11 cellular contexts compared by ENCODE assay signal in the genomic region with DNA sequence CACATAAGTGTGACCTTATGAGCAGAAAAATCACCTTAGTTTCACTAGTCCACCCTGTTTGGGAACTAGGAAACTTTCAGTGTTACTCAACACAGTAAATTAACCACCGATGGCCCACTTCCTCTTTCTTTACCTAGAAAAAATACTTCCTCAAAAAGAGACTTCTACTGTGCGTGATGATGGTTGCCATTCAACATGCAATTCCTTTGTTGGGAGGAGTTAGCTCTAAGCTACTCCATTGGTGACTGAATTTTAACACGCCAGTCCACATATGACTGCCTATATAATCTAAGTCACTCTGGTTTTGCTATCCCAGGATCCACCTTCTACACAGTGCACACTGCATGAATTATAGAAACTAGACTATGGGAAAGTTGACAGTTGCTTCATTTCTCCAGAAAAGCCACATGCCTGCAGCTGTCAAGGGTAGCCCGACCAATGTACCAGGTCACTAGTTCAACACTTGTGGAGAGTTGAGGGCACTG. TPM values are rescaled to one million over a fixed set of nuclear protein-coding genes. Genes with fewer than 3 reads are reported as not detected.
DNase-seq lines count a peak whose midpoint lies in the region; ATAC-seq and TF ChIP-seq lines count a peak whose summit lies in the region.
"Had no signal": no experiment of that assay in that cellular context is flagged by ENCODE, and none has a peak within 500 bp of the region (broad histone marks: within the 10 kb centered on the region; RNA-seq: fewer than 3 reads in every experiment).

No MANE protein-coding gene starts in this region.

- POLR2A ChIA-PET in MCF 10A (lab: Yijun Ruan, JAX), result no interaction called here

- CTCF ChIA-PET in MCF 10A (lab: Yijun Ruan, JAX), result interaction anchor here (1.3 to 1.7 kb wide), 2 partner anchors 9 to 13 kb away, joined by 4 read pairs; no protein-coding TSS in a partner anchor

- H3K36me3 Mint-ChIP-seq in naive B cell (no peaks in the 10 kb centered on the region), MCF 10A (ENCODE audit: insufficient read depth, unreplicated experiment) (no peaks in the 10 kb centered on the region)
- H3K36me3 Mint-ChIP-seq: IgD-negative memory B cell had no signal

- no peak for TF ChIP-seq CTCF in MCF 10A (IDR thresholded peaks at IDR 0.05; ENCODE audit: unreplicated experiment)

- H3K27ac Mint-ChIP-seq in naive B cell (peak overlapping the region in 2 of 6 donors; percentile 47 to 66), MCF 10A (ENCODE audit: low read depth, unreplicated experiment) (no peak overlapping the region)
- H3K27ac Mint-ChIP-seq: IgD-negative memory B cell had no signal

- DNase-seq in naive B cell, result peak; percentile 54
- no peak for DNase-seq in COLO829 (ENCODE audit: low spot score)
- DNase-seq in activated CD4-positive, CD25-positive, alpha-beta regulatory T cell treated with anti-CD3 and anti-CD28 coated beads, Interleukin-2, amount 50 U/mL, for 72 hours, result no peak
- no peak for DNase-seq in MCF 10A (ENCODE audit: unreplicated experiment)
- no peak for DNase-seq in NCI-H526 (lab: John Stamatoyannopoulos, UW)

- no TSS peak for BruUV-seq in MCF 10A (replicated peaks; lab: Mats Ljungman, UMichigan)

- peaks cover 0 to 5% (median 3%) of the 10 kb centered on the region in 7 donors for H3K9me3 Mint-ChIP-seq in naive B cell
- no peaks in the 10 kb centered on the region for H3K9me3 Mint-ChIP-seq in MCF 10A (ENCODE audit: unreplicated experiment)

- H3K4me1 Mint-ChIP-seq in naive B cell, result peaks cover 11 to 20% (median 16%) of the 10 kb centered on the region in 3 donors
- H3K4me1 Mint-ChIP-seq in MCF 10A (ENCODE audit: insufficient read depth, unreplicated experiment), result no peaks in the 10 kb centered on the region
- H3K4me1 Mint-ChIP-seq: IgD-negative memory B cell had no signal

- ATAC-seq in GM18873 (IDR thresholded peaks at IDR 0.05; ENCODE audit: low FRiP score, unreplicated experiment) (peak; percentile 92), HG02610 (IDR thresholded peaks at IDR 0.05; ENCODE audit: unreplicated experiment) (peak; percentile 95), HG03558 (IDR thresholded peaks at IDR 0.05; ENCODE audit: extremely low read depth, unreplicated experiment) (peak; percentile 98), naive B cell (ENCODE audit: low read depth in 2 of 2) (peak; percentile 91 to 94)

- H3K4me3 Mint-ChIP-seq in naive B cell, result peak overlapping the region in 2 of 8 donors; percentile 15 to 72
- no peak overlapping the region for H3K4me3 Mint-ChIP-seq in MCF 10A (ENCODE audit: unreplicated experiment)
- H3K4me3 Mint-ChIP-seq: IgD-negative memory B cell had no signal

- H3K27me3 Mint-ChIP-seq in naive B cell (peaks cover 8 to 15% (median 14%) of the 10 kb centered on the region in 3 donors), MCF 10A (ENCODE audit: insufficient read depth, unreplicated experiment) (peaks cover 27% of the 10 kb centered on the region)
- H3K27me3 Mint-ChIP-seq: IgD-negative memory B cell had no signal

- intact Hi-C loops in MCF 10A (cut with micrococcal nuclease), result loop anchor here (2.0 to 5.0 kb wide), 3 partner anchors 305 to 627 kb away; no protein-coding TSS in a partner anchor

RNA-seq across cellular contexts. Expression of a gene that starts 47.8 kb away (rescaled TPM):
- not detected for polyA plus RNA-seq in naive B cell (ENCODE audit: low read depth in 6 of 6)
- total RNA-seq in MCF 10A (2022), result not detected in 2 replicates
- total RNA-seq: dermis microvascular lymphatic vessel endothelial cell, pulmonary artery endothelial cell had no signal
- polyA plus RNA-seq: IgD-negative memory B cell had no signal
